8 cellular contexts compared by ENCODE assay signal in the genomic region with DNA sequence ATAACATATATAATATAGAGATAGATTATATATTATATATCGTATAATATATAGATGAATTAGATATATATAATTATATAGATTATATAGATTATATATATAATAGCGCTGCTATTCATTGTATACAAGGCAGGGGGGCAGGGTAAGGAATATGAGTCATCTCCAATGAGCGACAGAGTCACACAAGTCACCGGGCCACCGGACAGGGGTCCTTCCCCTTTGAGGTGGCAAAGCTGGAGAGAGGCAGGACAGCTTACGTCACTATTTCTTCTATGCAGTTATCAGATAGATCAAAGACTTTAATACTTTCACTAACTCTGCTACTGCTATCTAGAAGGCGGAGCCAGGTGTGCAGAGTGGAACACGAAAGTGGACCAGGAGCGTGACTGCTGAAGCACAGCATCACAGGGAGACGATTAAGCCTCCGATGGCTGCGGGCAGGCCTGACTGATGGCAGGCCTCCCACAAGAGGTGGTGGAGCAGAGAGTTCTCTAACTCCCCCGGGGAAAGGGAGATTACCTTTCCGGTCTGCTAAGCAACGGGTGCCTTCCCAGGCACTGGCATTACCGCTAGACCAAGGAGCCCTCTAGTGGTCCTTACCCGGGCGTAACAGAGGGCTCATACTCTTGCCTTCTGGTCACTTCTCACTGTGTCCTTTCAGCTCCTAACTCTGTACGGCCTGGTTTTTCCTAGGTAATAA.
DNase-seq lines count a peak whose midpoint lies in the region; ATAC-seq and TF ChIP-seq lines count a peak whose summit lies in the region.

No MANE protein-coding gene starts in this region.

- no peaks in the 10 kb centered on the region for H3K9me3 ChIP-seq in left lung
- H3K9me3 ChIP-seq in CD4-positive, alpha-beta memory T cell (ENCODE audit: control insufficient read depth in 1 of 2, low read length in 2 of 2): no peaks in the 10 kb centered on the region

- ATAC-seq in left lung: peak; percentile 61

- POLR2A ChIA-PET in CD4-positive, alpha-beta memory T cell (lab: Charles Lee; ENCODE audit: partially characterized antibody): no interaction called here

- H3K36me3 Mint-ChIP-seq in activated naive CD4-positive, alpha-beta T cell treated with anti-CD3 and anti-CD28 coated beads, Interleukin-2, amount 10 ng/mL, durations not matched to agents 7 days and 5 days: no peaks in the 10 kb centered on the region
- H3K36me3 Mint-ChIP-seq in CD4-positive, alpha-beta memory T cell: no peaks in the 10 kb centered on the region

- H3K4me3 ChIP-seq in left lung: no peak overlapping the region
- no peak overlapping the region for H3K4me3 ChIP-seq in CD4-positive, alpha-beta memory T cell (ENCODE audit: low read length in 2 of 2)

- H3K4me1 Mint-ChIP-seq in activated naive CD4-positive, alpha-beta T cell treated with anti-CD3 and anti-CD28 coated beads, Interleukin-2, amount 10 ng/mL, durations not matched to agents 7 days and 5 days: no peaks in the 10 kb centered on the region
- no peaks in the 10 kb centered on the region for H3K4me1 Mint-ChIP-seq in CD4-positive, alpha-beta memory T cell

- in situ Hi-C loops in GM13976 (cut with MboI; ENCODE audit: low sequenced_read_pairs, unreplicated experiment): no loop called here

- no peak overlapping the region for H3K4me3 Mint-ChIP-seq in activated naive CD4-positive, alpha-beta T cell treated with anti-CD3 and anti-CD28 coated beads, Interleukin-2, amount 10 ng/mL, durations not matched to agents 7 days and 5 days
- H3K4me3 Mint-ChIP-seq in CD4-positive, alpha-beta memory T cell: peak overlapping the region in 2 of 8 donors; percentile 17 to 36

- TF ChIP-seq CTCF in GM13976 (IDR thresholded peaks at IDR 0.05; ENCODE audit: borderline replicate concordance, control extremely low read depth, extremely low read depth, insufficient read depth, missing control alignments) (peak; percentile 46), left lung (IDR thresholded peaks at IDR 0.05) (no peak)

- intact Hi-C loops in left lung (cut with DNase I): no loop called here
- intact Hi-C loops in CD4-positive, alpha-beta memory T cell (cut with micrococcal nuclease): no loop called here

- H3K4me1 ChIP-seq in left lung: no peaks in the 10 kb centered on the region
- H3K4me1 ChIP-seq in CD4-positive, alpha-beta memory T cell (ENCODE audit: insufficient read depth, low read length): no peaks in the 10 kb centered on the region

- CTCF ChIA-PET in activated naive CD4-positive, alpha-beta T cell treated with anti-CD3 and anti-CD28 coated beads, Interleukin-2, amount 10 ng/mL, durations not matched to agents 7 days and 5 days (lab: Charles Lee): no interaction called here
- CTCF ChIA-PET in CD4-positive, alpha-beta memory T cell (lab: Charles Lee; ENCODE audit: partially characterized antibody): no interaction called here

- no peak overlapping the region for H3K27ac Mint-ChIP-seq in activated naive CD4-positive, alpha-beta T cell treated with anti-CD3 and anti-CD28 coated beads, Interleukin-2, amount 10 ng/mL, durations not matched to agents 7 days and 5 days
- no peak overlapping the region for H3K27ac Mint-ChIP-seq in CD4-positive, alpha-beta memory T cell

- no peak for DNase-seq in GM13976 (ENCODE audit: low spot score)
- DNase-seq in H4 (ENCODE audit: low spot score): peak; percentile 59
- peak; percentile 36 for DNase-seq in NCI-H2171 treated with DMSO at 0.1 percent for 48 hours (lab: John Stamatoyannopoulos, UW)
- no peak for DNase-seq in left lung
- no peak for DNase-seq in NCI-H146 (lab: John Stamatoyannopoulos, UW)
- DNase-seq in activated naive CD4-positive, alpha-beta T cell treated with anti-CD3 and anti-CD28 coated beads, Interleukin-2, amount 10 ng/mL, durations not matched to agents 7 days and 5 days: no peak
- DNase-seq in CD4-positive, alpha-beta memory T cell: no peak
- no peak for DNase-seq in NCI-H1092 treated with DMSO at 0.1 percent for 48 hours (lab: John Stamatoyannopoulos, UW)

- H3K9me3 Mint-ChIP-seq in activated naive CD4-positive, alpha-beta T cell treated with anti-CD3 and anti-CD28 coated beads, Interleukin-2, amount 10 ng/mL, durations not matched to agents 7 days and 5 days: no peaks in the 10 kb centered on the region
- peaks cover 0 to 11% (median 5%) of the 10 kb centered on the region in 8 donors for H3K9me3 Mint-ChIP-seq in CD4-positive, alpha-beta memory T cell

- H3K27me3 ChIP-seq in left lung: no peaks in the 10 kb centered on the region
- no peaks in the 10 kb centered on the region for H3K27me3 ChIP-seq in CD4-positive, alpha-beta memory T cell (ENCODE audit: insufficient read depth, low read length)

- no peak overlapping the region for H3K27ac ChIP-seq in left lung
- H3K27ac ChIP-seq in CD4-positive, alpha-beta memory T cell (ENCODE audit: low read depth, low read length): no peak overlapping the region

- no peaks in the 10 kb centered on the region for H3K27me3 Mint-ChIP-seq in activated naive CD4-positive, alpha-beta T cell treated with anti-CD3 and anti-CD28 coated beads, Interleukin-2, amount 10 ng/mL, durations not matched to agents 7 days and 5 days
- H3K27me3 Mint-ChIP-seq in CD4-positive, alpha-beta memory T cell: no peaks in the 10 kb centered on the region

- H3K36me3 ChIP-seq in left lung: no peaks in the 10 kb centered on the region
- H3K36me3 ChIP-seq in CD4-positive, alpha-beta memory T cell (ENCODE audit: insufficient read depth, low read length): no peaks in the 10 kb centered on the region

Comparison
In these comparisons a context has a peak if more than half of its experiments do, and no peak if none do; other contexts are left out.
1. DNase-seq: peak in H4 (single experiment) and NCI-H2171 treated with DMSO at 0.1 percent for 48 hours (single experiment); none in GM13976 (single experiment), left lung (0 of 2), NCI-H146 (single experiment), activated naive CD4-positive, alpha-beta T cell treated with anti-CD3 and anti-CD28 coated beads, Interleukin-2, amount 10 ng/mL, durations not matched to agents 7 days and 5 days (single experiment), CD4-positive, alpha-beta memory T cell (0 of 5) and NCI-H1092 treated with DMSO at 0.1 percent for 48 hours (single experiment).